ENCODE assay signal across 2 cellular contexts in genomic region chr19:11435833-11436313, GRCh38.
TF ChIP-seq lines count a peak whose summit lies in the region.

No MANE protein-coding gene starts in this region.

TF ChIP-seq in H1, 55 proteins besides CTCF, POLR2A, EP300 and RAD21:
- TF ChIP-seq KDM4A (IDR thresholded peaks at IDR 0.05; ENCODE audit: low read depth, low read length, severe bottlenecking) (peak; percentile 30), BRCA1 (IDR thresholded peaks at IDR 0.05; ENCODE audit: low read depth, low read length) (no peak), SIRT6 (IDR thresholded peaks at IDR 0.05; ENCODE audit: low read length) (no peak), HDAC6 (IDR thresholded peaks at IDR 0.05; ENCODE audit: low read depth, low read length) (no peak), GTF2F1 (IDR thresholded peaks at IDR 0.05; ENCODE audit: borderline replicate concordance, low read depth, low read length) (no peak), CEBPB (IDR thresholded peaks at IDR 0.05; ENCODE audit: low read depth, low read length) (no peak)

TF ChIP-seq in neural cell, 6 proteins besides CTCF, POLR2A, EP300 and RAD21:
- TF ChIP-seq TAF1 (IDR thresholded peaks at IDR 0.05; ENCODE audit: low read depth) (peak; percentile 20), SMC3 (conservative IDR thresholded peaks at IDR 0.05; ENCODE audit: poor library complexity) (no peak)
